In the genomic region with DNA sequence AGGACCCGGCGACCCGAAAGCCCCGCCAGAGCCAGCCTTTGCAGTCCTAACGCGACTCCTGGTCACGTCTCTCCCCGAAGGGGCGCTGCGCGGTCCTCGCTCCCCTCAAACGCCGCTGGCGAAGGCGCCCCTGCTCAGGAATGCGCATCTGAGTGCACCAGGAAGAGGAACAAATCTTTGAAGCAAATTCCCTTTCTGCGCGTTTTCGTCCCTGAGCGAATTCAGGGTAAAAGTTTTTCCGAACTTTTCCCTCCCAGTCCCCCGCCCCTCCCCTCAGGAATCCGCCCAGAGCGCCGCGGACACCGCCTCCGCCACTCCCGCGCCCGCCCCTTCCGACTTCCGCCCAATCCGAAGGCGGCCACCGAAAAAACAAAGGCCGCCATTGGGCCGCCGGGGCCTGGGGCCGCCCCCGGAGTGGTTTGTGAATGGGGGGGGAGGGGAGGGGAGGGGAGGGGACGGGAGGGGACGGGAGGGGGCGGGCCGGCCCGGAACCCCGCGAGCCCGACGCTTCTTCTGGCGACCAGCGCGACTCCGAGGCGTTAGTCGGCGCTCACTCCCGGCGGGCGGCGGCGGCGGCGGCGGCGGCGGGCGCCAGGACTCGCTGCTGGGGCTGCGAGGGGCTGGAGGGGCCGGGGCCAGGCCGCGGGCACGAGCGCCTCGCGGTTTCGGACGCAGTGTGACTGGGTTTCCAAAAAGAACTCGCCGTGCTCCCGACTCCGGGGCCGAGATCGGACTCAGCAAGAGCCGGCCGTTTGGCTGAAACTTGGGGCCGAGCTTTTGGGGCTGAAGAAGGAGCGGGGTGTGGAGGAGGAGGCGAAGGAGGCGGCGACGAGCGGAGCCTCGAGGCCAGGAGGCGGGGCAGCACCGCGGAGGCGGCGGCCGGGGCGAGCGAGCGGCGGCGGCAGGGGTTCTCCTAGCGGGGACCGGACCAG, we compare ENCODE assay signal across 8 cellular contexts. TPM values are rescaled to one million over a fixed set of nuclear protein-coding genes. Genes with fewer than 3 reads are reported as not detected.
DNase-seq lines count a peak whose midpoint lies in the region; ATAC-seq and TF ChIP-seq lines count a peak whose summit lies in the region.

A gene (plus strand): TSS at position 539 of the 932 bp plus-strand sequence. CDS start 793 bp downstream, outside the sequence.

- H3K27ac ChIP-seq in HUES6 (ENCODE audit: low read depth, low read length) (peak within 1 kb of the TSS; percentile 90), RWPE1 (peak within 1 kb of the TSS; percentile 90)

- peak within 1 kb of the TSS; percentile 100 for H3K27ac Mint-ChIP-seq in neural crest cell (ENCODE audit: unreplicated experiment)
- no peak within 1 kb of the TSS for H3K27ac Mint-ChIP-seq in stimulated activated naive CD8-positive, alpha-beta T cell treated with anti-CD3 and anti-CD28 coated beads, Interleukin-15, amount 100 ng/mL, for 72 hours

- H3K9me3 ChIP-seq in HUES6 (ENCODE audit: control insufficient read depth, insufficient read depth, low read depth, low read length) = no peaks in the 10 kb centered on the region

- H3K36me3 ChIP-seq in HUES6 (ENCODE audit: control insufficient read depth, insufficient read depth, low read length) = peaks cover 36% of the 10 kb centered on the region

- CTCF ChIA-PET in RWPE1 (lab: Yijun Ruan, JAX) = interaction anchor here (0.6 kb wide), 1 partner anchor 230 kb away, joined by 3 read pairs; no protein-coding TSS in a partner anchor

- peaks cover 11% of the 10 kb centered on the region; the same call in 1 of the 2 replicates for H3K27me3 ChIP-seq in HUES6 (ENCODE audit: control insufficient read depth, insufficient read depth, low read length)

- H3K9ac ChIP-seq in HUES6 (ENCODE audit: low read length) = peak within 1 kb of the TSS; percentile 95

- H3K36me3 Mint-ChIP-seq in neural crest cell (ENCODE audit: low read depth) = peaks cover 2% of the 10 kb centered on the region

- peak within 1 kb of the TSS; percentile 96 for H3K4me3 Mint-ChIP-seq in neural crest cell
- peak within 1 kb of the TSS; percentile 84 to 93 for H3K4me3 Mint-ChIP-seq in stimulated activated naive CD8-positive, alpha-beta T cell treated with anti-CD3 and anti-CD28 coated beads, Interleukin-15, amount 100 ng/mL, for 72 hours

- peaks cover 23% of the 10 kb centered on the region for H3K4me1 ChIP-seq in HUES6 (ENCODE audit: control insufficient read depth, insufficient read depth, low read length)

- DNase-seq in DMS153 (lab: John Stamatoyannopoulos, UW) (peak; percentile 61), RWPE1 (ENCODE audit: low spot score) (peak; percentile 91), activated gamma-delta T cell (lab: John Stamatoyannopoulos, UW) (peak; percentile 78), fibroblast of villous mesenchyme (ENCODE audit: low read depth) (peak; percentile 94), neural crest cell (ENCODE audit: low read depth, low spot score) (peak; percentile 87)
- peak; percentile 82 to 87 for DNase-seq in stimulated activated naive CD8-positive, alpha-beta T cell treated with anti-CD3 and anti-CD28 coated beads, Interleukin-15, amount 100 ng/mL, for 72 hours

- ATAC-seq in GM21423 (IDR thresholded peaks at IDR 0.05; ENCODE audit: unreplicated experiment) = peak; percentile 83
- peak; percentile 79 for ATAC-seq in stimulated activated naive CD8-positive, alpha-beta T cell treated with anti-CD3 and anti-CD28 coated beads, Interleukin-15, amount 100 ng/mL, for 72 hours

- peaks cover 32% of the 10 kb centered on the region for H3K4me1 Mint-ChIP-seq in neural crest cell
- H3K4me1 Mint-ChIP-seq in stimulated activated naive CD8-positive, alpha-beta T cell treated with anti-CD3 and anti-CD28 coated beads, Interleukin-15, amount 100 ng/mL, for 72 hours = peaks cover 11% of the 10 kb centered on the region

- peaks cover 4% of the 10 kb centered on the region for H3K27me3 Mint-ChIP-seq in neural crest cell (ENCODE audit: low read depth)
- H3K27me3 Mint-ChIP-seq in stimulated activated naive CD8-positive, alpha-beta T cell treated with anti-CD3 and anti-CD28 coated beads, Interleukin-15, amount 100 ng/mL, for 72 hours = peaks cover 25% of the 10 kb centered on the region

- H3K9me3 Mint-ChIP-seq in neural crest cell = no peaks in the 10 kb centered on the region
- no peaks in the 10 kb centered on the region for H3K9me3 Mint-ChIP-seq in stimulated activated naive CD8-positive, alpha-beta T cell treated with anti-CD3 and anti-CD28 coated beads, Interleukin-15, amount 100 ng/mL, for 72 hours

- TF ChIP-seq CTCF in RWPE1 (conservative IDR thresholded peaks at IDR 0.05; ENCODE audit: low read depth) = no peak
- TF ChIP-seq CTCF in fibroblast of villous mesenchyme (IDR thresholded peaks at IDR 0.05; ENCODE audit: insufficient read depth, low read depth, low read length) = peak; percentile 25
- TF ChIP-seq CTCF in neural crest cell (conservative IDR thresholded peaks at IDR 0.05) = peak; percentile 34

- H3K4me3 ChIP-seq in HUES6 (ENCODE audit: low read depth, low read length) (peak within 1 kb of the TSS; percentile 91), fibroblast of villous mesenchyme (ENCODE audit: low read depth, low read length) (peak within 1 kb of the TSS; percentile 79)

- POLR2A ChIA-PET in RWPE1 (lab: Yijun Ruan, JAX; ENCODE audit: low non-redundant PET) = no interaction called here

RNA-seq across cellular contexts. Expression of the gene that starts here (rescaled TPM):
- total RNA-seq in fibroblast of villous mesenchyme = 14.7 and 43.8 TPM in 2 replicates
- total RNA-seq in neural crest cell = 89.1 and 91.0 TPM in 2 replicates

Comparison
In these comparisons a context has a peak if more than half of its experiments do, and no peak if none do; other contexts are left out.
1. Peak in every context shown above with its lines: DNase-seq, ATAC-seq, H3K4me3 ChIP-seq and H3K27ac ChIP-seq.